ENCODE assay signal across 8 cellular contexts in genomic region chr6:26576929-26577719, GRCh38. TPM values are rescaled to one million over a fixed set of nuclear protein-coding genes. Genes with fewer than 3 reads are reported as not detected.
DNase-seq lines count a peak whose midpoint lies in the region; ATAC-seq and TF ChIP-seq lines count a peak whose summit lies in the region.

No MANE protein-coding gene starts in this region.

- no peak for TF ChIP-seq CTCF in GM12865 (IDR thresholded peaks at IDR 0.05; ENCODE audit: insufficient read depth, low read depth, low read length, missing control alignments)
- TF ChIP-seq CTCF in OCI-LY1 (IDR thresholded peaks at IDR 0.05; ENCODE audit: low read length): no peak

- H3K4me1 Mint-ChIP-seq in activated T-cell treated with anti-CD3 and anti-CD28 coated beads, Interleukin-2, amount 50 U/mL, for 72 hours (ENCODE audit: low read depth): peaks cover 53% of the 10 kb centered on the region

- no peak overlapping the region for H3K27ac ChIP-seq in OCI-LY1 (ENCODE audit: low read depth, low read length, poor library complexity, severe bottlenecking)
- no peak overlapping the region for H3K27ac ChIP-seq in trophoblast cell (ENCODE audit: low read depth, low read length)

- H3K4me3 ChIP-seq in GM12865 (ENCODE audit: low read depth, low read length) (peak overlapping the region; percentile 69), OCI-LY1 (ENCODE audit: low read depth, low read length, poor library complexity, severe bottlenecking) (peak overlapping the region; percentile 15), trophoblast cell (ENCODE audit: low read depth, low read length) (peak overlapping the region; percentile 51)

- WGBS in trophoblast cell (ENCODE audit: extremely low coverage, insufficient coverage, insufficient read length): no CpG with 5 or more reads among the region's 31 CpGs

- H2BK12ac ChIP-seq in trophoblast cell (ENCODE audit: low read length): no peak overlapping the region

- H2AFZ ChIP-seq in OCI-LY1 (ENCODE audit: low read length): no peak overlapping the region
- H2AFZ ChIP-seq in trophoblast cell (ENCODE audit: insufficient read depth, low read length, poor library complexity): peak overlapping the region; percentile 89

- no peaks in the 10 kb centered on the region for H3F3A ChIP-seq in OCI-LY1 (ENCODE audit: insufficient read depth, low read length)

- no peaks in the 10 kb centered on the region for H3K9me2 ChIP-seq in OCI-LY1 (ENCODE audit: low read depth, low read length)

- no peaks in the 10 kb centered on the region; the same call in 1 of the 2 replicates for H3K27me3 ChIP-seq in OCI-LY1 (ENCODE audit: insufficient read depth, low read length)
- no peaks in the 10 kb centered on the region for H3K27me3 ChIP-seq in trophoblast cell (ENCODE audit: insufficient read depth, low read length)

- H3K9ac ChIP-seq in OCI-LY1 (ENCODE audit: low read length) (no peak overlapping the region), trophoblast cell (ENCODE audit: low read length) (no peak overlapping the region)

- H3K14ac ChIP-seq in trophoblast cell (ENCODE audit: low read length): no peak overlapping the region

- no peak overlapping the region for H3K4ac ChIP-seq in trophoblast cell (ENCODE audit: low read depth, low read length)

- peaks cover 3 to 7% of the 10 kb centered on the region in 2 donors for H3K9me3 Mint-ChIP-seq in activated T-cell treated with anti-CD3 and anti-CD28 coated beads, Interleukin-2, amount 50 U/mL, for 72 hours

- peak; percentile 68 to 70 for ATAC-seq in activated T-cell treated with anti-CD3 and anti-CD28 coated beads, Interleukin-2, amount 50 U/mL, for 72 hours (replicated peaks in 1 of 2)
- ATAC-seq in GM21515 (IDR thresholded peaks at IDR 0.05; ENCODE audit: unreplicated experiment): no peak
- no peak for ATAC-seq in HG02852 (IDR thresholded peaks at IDR 0.05; ENCODE audit: unreplicated experiment)

- no peak overlapping the region for H4K91ac ChIP-seq in trophoblast cell (ENCODE audit: low read depth, low read length)

- no peak overlapping the region for H2AK5ac ChIP-seq in trophoblast cell (ENCODE audit: low read length)

- H3K4me2 ChIP-seq in OCI-LY1 (ENCODE audit: low read length) (peak overlapping the region; percentile 28), trophoblast cell (ENCODE audit: low read length) (peak overlapping the region; percentile 73)

- H3K9me3 ChIP-seq in OCI-LY1 (ENCODE audit: low read length) (peaks cover 7% of the 10 kb centered on the region; the same call in 1 of the 2 replicates), trophoblast cell (ENCODE audit: insufficient read depth, low read depth, low read length) (no peaks in the 10 kb centered on the region)

- peaks cover 11% of the 10 kb centered on the region for H3K27me3 Mint-ChIP-seq in activated T-cell treated with anti-CD3 and anti-CD28 coated beads, Interleukin-2, amount 50 U/mL, for 72 hours (ENCODE audit: low read depth)

- H3K36me3 ChIP-seq in OCI-LY1 (ENCODE audit: insufficient read depth, low read length) (no peaks in the 10 kb centered on the region), trophoblast cell (ENCODE audit: control insufficient read depth in 1 of 2, insufficient read depth in 2 of 2, low read length in 2 of 2) (no peaks in the 10 kb centered on the region)

- peak overlapping the region; percentile 100 for H3K27ac Mint-ChIP-seq in activated T-cell treated with anti-CD3 and anti-CD28 coated beads, Interleukin-2, amount 50 U/mL, for 72 hours

- no peak overlapping the region for H3K23ac ChIP-seq in trophoblast cell (ENCODE audit: low read length)

- H2BK5ac ChIP-seq in trophoblast cell (ENCODE audit: low read depth, low read length, poor library complexity): no peak overlapping the region

- peak overlapping the region; percentile 80 for H4K8ac ChIP-seq in trophoblast cell (ENCODE audit: low read depth, low read length)

- H3K79me2 ChIP-seq in OCI-LY1 (ENCODE audit: insufficient read depth, low read length): no peaks in the 10 kb centered on the region
- H3K79me2 ChIP-seq in trophoblast cell (ENCODE audit: control insufficient read depth, insufficient read depth, low read length, poor library complexity): no peaks in the 10 kb centered on the region

- H3K4me1 ChIP-seq in OCI-LY1 (ENCODE audit: insufficient read depth, low read length, severe bottlenecking) (peaks cover 21% of the 10 kb centered on the region), trophoblast cell (ENCODE audit: control insufficient read depth in 1 of 2, insufficient read depth in 2 of 2, low read length in 2 of 2) (peaks cover 0 to 2% of the 10 kb centered on the region in 2 experiments)

- H3K79me1 ChIP-seq in trophoblast cell (ENCODE audit: low read length): no peaks in the 10 kb centered on the region

- no peak overlapping the region for H3K18ac ChIP-seq in trophoblast cell (ENCODE audit: low read length)

- H4K12ac ChIP-seq in trophoblast cell (ENCODE audit: low read depth, low read length): no peak overlapping the region

- H4K20me1 ChIP-seq in OCI-LY1 (ENCODE audit: insufficient read depth, low read length): no peaks in the 10 kb centered on the region

- peak; percentile 91 for DNase-seq in GM12865 (ENCODE audit: low read depth)
- DNase-seq in activated T-cell treated with anti-CD3 and anti-CD28 coated beads, Interleukin-2, amount 50 U/mL, for 72 hours: peak; percentile 75 to 76
- peak; percentile 32 for DNase-seq in globus pallidus (ENCODE audit: low spot score)
- DNase-seq in trophoblast cell: peak; percentile 14 to 59
- DNase-seq in GM19240 (ENCODE audit: insufficient read length, low spot score): no peak

- H3K4me3 Mint-ChIP-seq in activated T-cell treated with anti-CD3 and anti-CD28 coated beads, Interleukin-2, amount 50 U/mL, for 72 hours: peak overlapping the region; percentile 84 to 90

- peaks cover 7 to 9% of the 10 kb centered on the region in 2 donors for H3K36me3 Mint-ChIP-seq in activated T-cell treated with anti-CD3 and anti-CD28 coated beads, Interleukin-2, amount 50 U/mL, for 72 hours (ENCODE audit: insufficient read depth in 2 of 2)

- no peak overlapping the region for H2BK120ac ChIP-seq in trophoblast cell (ENCODE audit: insufficient read depth, low read length, poor library complexity)

RNA-seq across cellular contexts. Expression of gene ABT1, which starts 19.6 kb away (rescaled TPM):
- 10 to 100 TPM; 20.9 to 21.8 TPM for total RNA-seq in activated T-cell treated with anti-CD3 and anti-CD28 coated beads, Interleukin-2, amount 50 U/mL, for 72 hours
- 18.2 and 18.3 TPM in 2 replicates for polyA plus RNA-seq in trophoblast cell (2013)

RNA-seq across cellular contexts. Expression of gene HMGN4, which starts 39.0 kb away (rescaled TPM):
- total RNA-seq in activated T-cell treated with anti-CD3 and anti-CD28 coated beads, Interleukin-2, amount 50 U/mL, for 72 hours: 10 to 100 TPM; 84.7 to 90.9 TPM
- polyA plus RNA-seq in trophoblast cell (2013): 24.2 and 24.8 TPM in 2 replicates

Comparison
In these comparisons a context has a peak if more than half of its experiments do, and no peak if none do; other contexts are left out.
1. H3K4me3 ChIP-seq: peak in every context shown above with its lines; median percentile 69 in GM12865; 51 in trophoblast cell; 15 in OCI-LY1.
2. ATAC-seq: peak in activated T-cell treated with anti-CD3 and anti-CD28 coated beads, Interleukin-2, amount 50 U/mL, for 72 hours (2 of 2); none in GM21515 (single experiment) and HG02852 (single experiment).